11 cellular contexts compared by ENCODE assay signal in genomic region chr12:6908141-6908540, GRCh38. TPM values are rescaled to one million over a fixed set of nuclear protein-coding genes. Genes with fewer than 3 reads are reported as not detected.
"Had no signal": no experiment of that assay in that cellular context is flagged by ENCODE, and none has a peak within 500 bp of the region (broad histone marks: within the 10 kb centered on the region; RNA-seq: fewer than 3 reads in every experiment).

No MANE protein-coding gene starts in this region.

RNA-seq across cellular contexts. Expression of gene RNU7-1, which starts 35.5 kb away (rescaled TPM):
- total RNA-seq: NCI-H460, OCI-LY7, PC-3, PC-9, Peyer's patch, Right ventricle myocardium inferior, RPMI7951, SJCRH30, SJSA1, SK-MEL-5 had no signal
- polyA plus RNA-seq: SK-N-SH had no signal
